ENCODE assay signal across 15 cellular contexts in the genomic region with DNA sequence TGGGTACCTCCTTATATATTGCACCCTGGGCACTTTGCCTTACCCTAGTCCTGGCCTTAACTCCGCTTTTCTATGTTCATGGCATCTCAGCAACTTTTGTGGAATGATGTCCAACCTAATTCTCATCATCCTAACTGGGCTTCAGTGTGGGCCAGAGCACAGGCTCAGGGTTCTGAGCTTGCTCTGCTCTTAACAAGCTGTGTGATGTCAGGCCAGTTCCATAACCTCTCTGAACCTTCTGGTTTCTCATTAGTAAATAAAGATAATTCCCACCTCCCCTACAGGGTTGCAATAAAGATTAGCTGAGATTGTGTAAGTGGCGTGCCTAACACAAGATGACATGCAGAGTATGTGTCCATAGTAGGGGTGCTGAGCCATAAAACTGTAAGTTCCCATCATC. TPM values are rescaled to one million over a fixed set of nuclear protein-coding genes. Genes with fewer than 3 reads are reported as not detected.
DNase-seq lines count a peak whose midpoint lies in the region; ATAC-seq and TF ChIP-seq lines count a peak whose summit lies in the region.
"Had no signal": no experiment of that assay in that cellular context is flagged by ENCODE, and none has a peak within 500 bp of the region (broad histone marks: within the 10 kb centered on the region; RNA-seq: fewer than 3 reads in every experiment).

No MANE protein-coding gene starts in this region.

- POLR2A ChIA-PET in activated CD4-positive, alpha-beta T cell treated with anti-CD3 and anti-CD28 coated beads, Interleukin-2, amount 10 ng/mL, durations not matched to agents 7 days and 5 days (lab: Charles Lee): no interaction called here
- POLR2A ChIA-PET in activated naive CD8-positive, alpha-beta T cell treated with anti-CD3 and anti-CD28 coated beads, Interleukin-2, amount 10 ng/mL, durations not matched to agents 7 days and 5 days (lab: Charles Lee): interaction anchor here (1.7 kb wide), 1 partner anchor 8 kb away, joined by 4 read pairs; no protein-coding TSS in a partner anchor
- POLR2A ChIA-PET in PC-3 (lab: Charles Lee; ENCODE audit: unreplicated experiment): no interaction called here

- H2AFZ ChIP-seq in KMS-11 (ENCODE audit: low read depth) (peak overlapping the region; percentile 49; the same call in 1 of the 2 replicates), PC-3 (ENCODE audit: low read length) (no peak overlapping the region)

- H3K36me3 Mint-ChIP-seq in activated CD4-positive, alpha-beta T cell treated with anti-CD3 and anti-CD28 coated beads, Interleukin-2, amount 10 ng/mL, durations not matched to agents 7 days and 5 days (ENCODE audit: low read depth): peaks cover 70% of the 10 kb centered on the region
- peaks cover 42% of the 10 kb centered on the region for H3K36me3 Mint-ChIP-seq in activated naive CD8-positive, alpha-beta T cell treated with anti-CD3 and anti-CD28 coated beads, Interleukin-2, amount 10 ng/mL, durations not matched to agents 7 days and 5 days
- no peaks in the 10 kb centered on the region for H3K36me3 Mint-ChIP-seq in natural killer cell

- H3K36me3 ChIP-seq in KMS-11 (ENCODE audit: insufficient read depth) (no peaks in the 10 kb centered on the region), PC-3 (ENCODE audit: low read depth, low read length) (peaks cover 84% of the 10 kb centered on the region)
- H3K36me3 ChIP-seq: brain microvascular endothelial cell had no signal

- no peaks in the 10 kb centered on the region for H3K9me3 ChIP-seq in PC-3 (ENCODE audit: low read length)

- H4K20me1 ChIP-seq in KMS-11 (ENCODE audit: insufficient read depth) (no peaks in the 10 kb centered on the region), PC-3 (ENCODE audit: low read length) (no peaks in the 10 kb centered on the region)

- H3K4me2 ChIP-seq in KMS-11 (peak overlapping the region; percentile 21; the same call in 1 of the 2 replicates), PC-3 (ENCODE audit: low read length) (no peak overlapping the region)

- no TSS peak for BruUV-seq in PC-3 (replicated peaks; lab: Mats Ljungman, UMichigan)

- no peak overlapping the region for H3K27ac ChIP-seq in KMS-11
- no peak overlapping the region for H3K27ac ChIP-seq in PC-3 (ENCODE audit: low read length)
- H3K27ac ChIP-seq in caudate nucleus (ENCODE audit: low read depth, low read length): no peak overlapping the region
- H3K27ac ChIP-seq: brain microvascular endothelial cell had no signal

- H3K4me1 ChIP-seq in KMS-11 (ENCODE audit: low read depth, poor library complexity, severe bottlenecking) (peaks cover 32% of the 10 kb centered on the region), PC-3 (ENCODE audit: insufficient read depth, low read length) (peaks cover 26% of the 10 kb centered on the region)

- peaks cover 6% of the 10 kb centered on the region for H3K9me3 Mint-ChIP-seq in activated CD4-positive, alpha-beta T cell treated with anti-CD3 and anti-CD28 coated beads, Interleukin-2, amount 10 ng/mL, durations not matched to agents 7 days and 5 days
- H3K9me3 Mint-ChIP-seq in activated naive CD8-positive, alpha-beta T cell treated with anti-CD3 and anti-CD28 coated beads, Interleukin-2, amount 10 ng/mL, durations not matched to agents 7 days and 5 days: no peaks in the 10 kb centered on the region
- no peaks in the 10 kb centered on the region for H3K9me3 Mint-ChIP-seq in natural killer cell

- H3K4me3 ChIP-seq in KMS-11 (IDR thresholded peaks at IDR 0.05; ENCODE audit: insufficient read depth, low read depth, low read length) (no peak overlapping the region), PC-3 (ENCODE audit: low read length) (no peak overlapping the region)

- H3K9ac ChIP-seq in KMS-11 (no peak overlapping the region), PC-3 (ENCODE audit: low read length) (no peak overlapping the region)

- no peak for DNase-seq in activated CD4-positive, alpha-beta T cell treated with anti-CD3 and anti-CD28 coated beads, Interleukin-2, amount 10 ng/mL, durations not matched to agents 7 days and 5 days
- DNase-seq in activated CD4-positive, alpha-beta T cell treated with anti-CD3 and anti-CD28 coated beads, Interleukin-2, amount 50 U/mL, for 48 hours: no peak
- DNase-seq in activated naive CD8-positive, alpha-beta T cell treated with anti-CD3 and anti-CD28 coated beads, Interleukin-2, amount 10 ng/mL, durations not matched to agents 7 days and 5 days: no peak
- no peak for DNase-seq in natural killer cell
- DNase-seq in PC-3: no peak
- DNase-seq in caudate nucleus (lab: John Stamatoyannopoulos, UW): no peak
- DNase-seq: ACHN, activated gamma-delta T cell, brain microvascular endothelial cell, Calu3, NCI-H1417 treated with DMSO at 0.1 percent for 48 hours, NCI-H2227 treated with DMSO at 0.1 percent for 48 hours, nucleus accumbens had no signal

- peaks cover 4% of the 10 kb centered on the region for H3F3A ChIP-seq in PC-3 (ENCODE audit: low read length, unreplicated experiment)

- peak overlapping the region; percentile 67 for H3K4me3 Mint-ChIP-seq in activated CD4-positive, alpha-beta T cell treated with anti-CD3 and anti-CD28 coated beads, Interleukin-2, amount 10 ng/mL, durations not matched to agents 7 days and 5 days
- H3K4me3 Mint-ChIP-seq in activated naive CD8-positive, alpha-beta T cell treated with anti-CD3 and anti-CD28 coated beads, Interleukin-2, amount 10 ng/mL, durations not matched to agents 7 days and 5 days: peak overlapping the region; percentile 80
- H3K4me3 Mint-ChIP-seq in natural killer cell: peak overlapping the region; percentile 70

- CTCF ChIA-PET in activated CD4-positive, alpha-beta T cell treated with anti-CD3 and anti-CD28 coated beads, Interleukin-2, amount 10 ng/mL, durations not matched to agents 7 days and 5 days (lab: Charles Lee): interaction anchor here (1.6 kb wide), 1 partner anchor 14 kb away, joined by 3 read pairs; no protein-coding TSS in a partner anchor
- CTCF ChIA-PET in PC-3 (lab: Charles Lee): no interaction called here

- intact Hi-C loops in natural killer cell (cut with micrococcal nuclease): loop anchor here (5.0 kb wide), 1 partner anchor 67 kb away; no protein-coding TSS in a partner anchor
- intact Hi-C loops in PC-3 (cut with micrococcal nuclease): no loop called here

- peaks cover 94% of the 10 kb centered on the region for H3K4me1 Mint-ChIP-seq in activated CD4-positive, alpha-beta T cell treated with anti-CD3 and anti-CD28 coated beads, Interleukin-2, amount 10 ng/mL, durations not matched to agents 7 days and 5 days
- H3K4me1 Mint-ChIP-seq in activated naive CD8-positive, alpha-beta T cell treated with anti-CD3 and anti-CD28 coated beads, Interleukin-2, amount 10 ng/mL, durations not matched to agents 7 days and 5 days: peaks cover 71% of the 10 kb centered on the region
- H3K4me1 Mint-ChIP-seq in natural killer cell: peaks cover 49 to 55% of the 10 kb centered on the region in 2 donors

- TF ChIP-seq CTCF in KMS-11 (conservative IDR thresholded peaks at IDR 0.05; ENCODE audit: low read depth, low read length): no peak
- no peak for TF ChIP-seq CTCF in natural killer cell (IDR thresholded peaks at IDR 0.05)
- no peak for TF ChIP-seq CTCF in PC-3 (conservative IDR thresholded peaks at IDR 0.05; ENCODE audit: low read depth, low read length)

- H3K9me2 ChIP-seq in PC-3 (replicated peaks; ENCODE audit: low read length): no peaks in the 10 kb centered on the region

- no peak for ATAC-seq in activated naive CD8-positive, alpha-beta T cell treated with anti-CD3 and anti-CD28 coated beads, Interleukin-2, amount 10 ng/mL, durations not matched to agents 7 days and 5 days (ENCODE audit: low read depth)
- peak in 2 of 3 donors; percentile 4 to 31 for ATAC-seq in natural killer cell
- no peak for ATAC-seq in HG02763 (IDR thresholded peaks at IDR 0.05; ENCODE audit: unreplicated experiment)
- no peak for ATAC-seq in PC-3

- peak overlapping the region; percentile 87 for H3K27ac Mint-ChIP-seq in activated CD4-positive, alpha-beta T cell treated with anti-CD3 and anti-CD28 coated beads, Interleukin-2, amount 10 ng/mL, durations not matched to agents 7 days and 5 days
- H3K27ac Mint-ChIP-seq in activated naive CD8-positive, alpha-beta T cell treated with anti-CD3 and anti-CD28 coated beads, Interleukin-2, amount 10 ng/mL, durations not matched to agents 7 days and 5 days: peak overlapping the region; percentile 85
- H3K27ac Mint-ChIP-seq in natural killer cell: peak overlapping the region; percentile 79

- H3K27me3 Mint-ChIP-seq in activated CD4-positive, alpha-beta T cell treated with anti-CD3 and anti-CD28 coated beads, Interleukin-2, amount 10 ng/mL, durations not matched to agents 7 days and 5 days: peaks cover 8% of the 10 kb centered on the region
- H3K27me3 Mint-ChIP-seq in activated naive CD8-positive, alpha-beta T cell treated with anti-CD3 and anti-CD28 coated beads, Interleukin-2, amount 10 ng/mL, durations not matched to agents 7 days and 5 days: peaks cover 3% of the 10 kb centered on the region
- H3K27me3 Mint-ChIP-seq in natural killer cell (ENCODE audit: low read depth in 2 of 2): peaks cover 0 to 6% of the 10 kb centered on the region in 2 donors

- H3K79me2 ChIP-seq in KMS-11 (ENCODE audit: insufficient read depth, low read depth) (no peaks in the 10 kb centered on the region), PC-3 (ENCODE audit: low read length) (peaks cover 60% of the 10 kb centered on the region)

- no peaks in the 10 kb centered on the region for H3K27me3 ChIP-seq in KMS-11 (ENCODE audit: insufficient read depth, low read depth)
- no peaks in the 10 kb centered on the region for H3K27me3 ChIP-seq in PC-3 (ENCODE audit: low read length)
- H3K27me3 ChIP-seq: brain microvascular endothelial cell had no signal

RNA-seq across cellular contexts. Expression of gene CDCP1, which starts 36.4 kb away (rescaled TPM):
- 10 to 100 TPM; 21.7 to 22.2 TPM for total RNA-seq in activated CD4-positive, alpha-beta T cell treated with anti-CD3 and anti-CD28 coated beads, Interleukin-2, amount 10 ng/mL, durations not matched to agents 7 days and 5 days
- 1 to 10 TPM; 7.1 to 8.7 TPM for total RNA-seq in activated naive CD8-positive, alpha-beta T cell treated with anti-CD3 and anti-CD28 coated beads, Interleukin-2, amount 10 ng/mL, durations not matched to agents 7 days and 5 days
- total RNA-seq in natural killer cell (under 1 TPM; 0.38 to 0.61 (median 0.48) TPM), PC-3 (2014; rRNA removed) (120 and 124 TPM in 2 replicates)

Comparison
In these comparisons a context has a peak if more than half of its experiments do, and no peak if none do; other contexts are left out.
1. ATAC-seq: peak in natural killer cell (2 of 3); none in activated naive CD8-positive, alpha-beta T cell treated with anti-CD3 and anti-CD28 coated beads, Interleukin-2, amount 10 ng/mL, durations not matched to agents 7 days and 5 days (single experiment), HG02763 (single experiment) and PC-3 (single experiment).
2. RNA of gene CDCP1, which starts 36.4 kb away (total RNA-seq): 120 to 124 TPM in PC-3, 21.7 to 22.2 TPM in activated CD4-positive, alpha-beta T cell treated with anti-CD3 and anti-CD28 coated beads, Interleukin-2, amount 10 ng/mL, durations not matched to agents 7 days and 5 days and 7.1 to 8.7 TPM in activated naive CD8-positive, alpha-beta T cell treated with anti-CD3 and anti-CD28 coated beads, Interleukin-2, amount 10 ng/mL, durations not matched to agents 7 days and 5 days; 0.38 to 0.61 TPM in natural killer cell; every median in the first group is over 4 times any median in the second.
3. Peak in every context shown above with its lines, with median percentiles within 50 percentile points of each other: H3K27ac Mint-ChIP-seq and H3K4me3 Mint-ChIP-seq.